Comparison of ENCODE assay signal across 8 cellular contexts in genomic region chr19:18416778-18417249, GRCh38. TPM values are rescaled to one million over a fixed set of nuclear protein-coding genes. Genes with fewer than 3 reads are reported as not detected.
DNase-seq lines count a peak whose midpoint lies in the region; ATAC-seq and TF ChIP-seq lines count a peak whose summit lies in the region.

No MANE protein-coding gene starts in this region.

- peaks cover 13% of the 10 kb centered on the region for H3K27me3 ChIP-seq in colonic mucosa

- intact Hi-C loops in colonic mucosa (cut with DNase I), result loop anchor here (10.0 kb wide), 1 partner anchor 212 kb away; the partner anchor contains the start of gene RAB3A

- ATAC-seq in HG03378 (IDR thresholded peaks at IDR 0.05; ENCODE audit: unreplicated experiment), result no peak

- DNase-seq in GM12864 (ENCODE audit: low read depth) (no peak), NCI-H2171 (lab: John Stamatoyannopoulos, UW) (peak; percentile 89), colonic mucosa (peak; percentile 85), kidney glomerular epithelial cell (lab: John Stamatoyannopoulos, UW) (peak; percentile 85), NCI-H187 treated with DMSO at 0.1 percent for 48 hours (lab: John Stamatoyannopoulos, UW) (no peak)
- DNase-seq in stimulated activated CD4-positive, alpha-beta T cell treated with anti-CD3 and anti-CD28 coated beads, Interleukin-1b, Interleukin-23, amount 100 ng/mL, for 4 hours (ENCODE audit: low read depth in 2 of 2), result peak; percentile 37 to 44

- H3K27ac ChIP-seq in VCaP (peak overlapping the region; percentile 83), colonic mucosa (peak overlapping the region; percentile 79)

- H3K9ac ChIP-seq in colonic mucosa (ENCODE audit: low read depth in 2 of 2, low read length in 2 of 2), result peak overlapping the region; percentile 65 to 71

- H3K4me1 ChIP-seq in colonic mucosa, result peaks cover 28% of the 10 kb centered on the region

- H3K36me3 ChIP-seq in colonic mucosa, result no peaks in the 10 kb centered on the region

- TF ChIP-seq CTCF in GM12864 (IDR thresholded peaks at IDR 0.05; ENCODE audit: low read depth, low read length, missing control alignments) (no peak), VCaP (conservative IDR thresholded peaks at IDR 0.05) (no peak), colonic mucosa (IDR thresholded peaks at IDR 0.05) (no peak)

- no peaks in the 10 kb centered on the region for H3K9me3 ChIP-seq in colonic mucosa

- peak overlapping the region; percentile 52 for H3K4me3 ChIP-seq in GM12864 (ENCODE audit: low read depth, low read length)
- peak overlapping the region; percentile 28 for H3K4me3 ChIP-seq in colonic mucosa

RNA-seq across cellular contexts. Expression of gene SSBP4, which starts 2.4 kb away (rescaled TPM):
- total RNA-seq in colonic mucosa, result 10 to 100 TPM; 40.1 to 77.3 TPM

RNA-seq across cellular contexts. Expression of gene LRRC25, which starts 19.4 kb away (rescaled TPM):
- total RNA-seq in colonic mucosa, result 1 to 10 TPM; 1.4 to 3.9 TPM

RNA-seq across cellular contexts. Expression of gene ISYNA1, which starts 21.1 kb away (rescaled TPM):
- total RNA-seq in colonic mucosa, result 10 to 100 TPM; 17.7 to 25.7 TPM

RNA-seq across cellular contexts. Expression of gene GDF15, which starts 30.9 kb away (rescaled TPM):
- 100 to 1,000 TPM; 120 to 159 TPM for total RNA-seq in colonic mucosa

Comparison
In these comparisons a context has a peak if more than half of its experiments do, and no peak if none do; other contexts are left out.
1. DNase-seq: peak in NCI-H2171 (single experiment), colonic mucosa (single experiment), kidney glomerular epithelial cell (single experiment) and stimulated activated CD4-positive, alpha-beta T cell treated with anti-CD3 and anti-CD28 coated beads, Interleukin-1b, Interleukin-23, amount 100 ng/mL, for 4 hours (2 of 2); none in GM12864 (single experiment) and NCI-H187 treated with DMSO at 0.1 percent for 48 hours (single experiment).